Comparison of ENCODE assay signal across 16 cellular contexts in the genomic region with DNA sequence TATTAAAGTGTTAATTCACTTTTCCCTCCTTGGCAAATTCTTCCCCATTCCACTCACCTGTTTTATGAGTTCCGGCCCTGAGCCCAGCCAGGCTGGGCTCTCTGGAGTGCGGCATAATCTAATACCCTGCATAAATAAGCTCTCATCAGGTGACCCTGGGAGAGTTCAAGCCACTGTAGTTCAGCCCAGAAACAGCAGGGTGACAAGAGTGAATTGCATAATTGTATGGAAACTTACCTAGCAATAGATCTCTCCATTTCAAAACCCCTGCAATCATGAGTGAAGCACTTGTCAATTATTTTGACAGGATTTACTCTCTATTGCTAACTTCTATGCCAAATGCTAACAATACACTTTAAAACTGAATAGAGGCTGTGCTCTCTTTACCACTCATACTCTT.
DNase-seq lines count a peak whose midpoint lies in the region; TF ChIP-seq lines count a peak whose summit lies in the region.
"Had no signal": no experiment of that assay in that cellular context is flagged by ENCODE, and none has a peak within 500 bp of the region (broad histone marks: within the 10 kb centered on the region; RNA-seq: fewer than 3 reads in every experiment).

No MANE protein-coding gene starts in this region.

- H3K27ac ChIP-seq in CD4-positive, alpha-beta memory T cell (ENCODE audit: low read depth, low read length), result no peak overlapping the region
- H3K27ac ChIP-seq: KMS-11, vagina had no signal

- H3K27ac Mint-ChIP-seq in CD4-positive, alpha-beta memory T cell, result no peak overlapping the region
- H3K27ac Mint-ChIP-seq: B cell had no signal

- no peak for TF ChIP-seq RAD21 in Ishikawa (IDR thresholded peaks at IDR 0.05; ENCODE audit: low read depth)

- H3K4me3 ChIP-seq in CD4-positive, alpha-beta memory T cell (ENCODE audit: low read length in 2 of 2), result no peak overlapping the region
- H3K4me3 ChIP-seq: mucosa of descending colon, SJCRH30, vagina had no signal

- CTCF ChIA-PET in CD4-positive, alpha-beta memory T cell (lab: Charles Lee; ENCODE audit: partially characterized antibody), result interaction anchor here (1.3 to 1.7 kb wide), 3 partner anchors 65 to 213 kb away, joined by 3 to 5 read pairs (median 4); no protein-coding TSS in a partner anchor

- H3K9me3 ChIP-seq in CD4-positive, alpha-beta memory T cell (ENCODE audit: control insufficient read depth in 1 of 2, low read length in 2 of 2), result no peaks in the 10 kb centered on the region
- H3K9me3 ChIP-seq: mucosa of descending colon, SJCRH30, vagina had no signal

- no peaks in the 10 kb centered on the region for H3K27me3 Mint-ChIP-seq in CD4-positive, alpha-beta memory T cell
- H3K27me3 Mint-ChIP-seq: B cell; stimulated activated naive B cell treated with anti-CD40 and anti-IgM and Interleukin-4, amounts not matched to agents 10 μg/mL and 1 μg/mL and 100 μg/mL, for 72 hours had no signal

- H3K36me3 Mint-ChIP-seq in CD4-positive, alpha-beta memory T cell, result peaks cover 44 to 48% of the 10 kb centered on the region in 2 donors

- no peaks in the 10 kb centered on the region for H3K9me3 Mint-ChIP-seq in CD4-positive, alpha-beta memory T cell
- H3K9me3 Mint-ChIP-seq: stimulated activated naive B cell treated with anti-CD40 and anti-IgM and Interleukin-4, amounts not matched to agents 10 μg/mL and 1 μg/mL and 100 μg/mL, for 72 hours had no signal

- H3K4me1 Mint-ChIP-seq in CD4-positive, alpha-beta memory T cell, result peaks cover 11 to 44% (median 20%) of the 10 kb centered on the region in 4 donors

- peak; percentile 89 for DNase-seq in DMS53 (lab: John Stamatoyannopoulos, UW)
- peak; percentile 30 for DNase-seq in NCI-H82 (lab: John Stamatoyannopoulos, UW)
- peak; percentile 29 for DNase-seq in left kidney (ENCODE audit: low read depth, low spot score)
- no peak for DNase-seq in CD4-positive, alpha-beta memory T cell
- no peak for DNase-seq in cardiac septum (ENCODE audit: low spot score)
- DNase-seq in Ammon's horn (ENCODE audit: low spot score), result no peak
- DNase-seq: activated CD4-positive, alpha-beta T cell treated with anti-CD3 and anti-CD28 coated beads, Interleukin-2, amount 50 U/mL, for 48 hours; activated effector memory CD4-positive, alpha-beta T cell treated with anti-CD3 and anti-CD28 coated beads, Interleukin-2, amount 50 U/mL, for 16 hours; mucosa of descending colon; SJCRH30; small intestine; stimulated activated naive B cell treated with anti-CD40 and anti-IgM and Interleukin-4, amounts not matched to agents 10 μg/mL and 1 μg/mL and 100 μg/mL, for 72 hours had no signal

- no peak for TF ChIP-seq EP300 in Ishikawa (IDR thresholded peaks at IDR 0.05; ENCODE audit: borderline replicate concordance)

- H3K36me3 ChIP-seq in CD4-positive, alpha-beta memory T cell (ENCODE audit: insufficient read depth, low read length), result no peaks in the 10 kb centered on the region
- H3K36me3 ChIP-seq: vagina had no signal

- POLR2A ChIA-PET in CD4-positive, alpha-beta memory T cell (lab: Charles Lee; ENCODE audit: partially characterized antibody), result no interaction called here

- H3K4me1 ChIP-seq in CD4-positive, alpha-beta memory T cell (ENCODE audit: insufficient read depth, low read length), result peaks cover 10% of the 10 kb centered on the region

- H3K27me3 ChIP-seq in CD4-positive, alpha-beta memory T cell (ENCODE audit: insufficient read depth, low read length), result no peaks in the 10 kb centered on the region
- H3K27me3 ChIP-seq: SJCRH30, vagina had no signal

- intact Hi-C loops in CD4-positive, alpha-beta memory T cell (cut with micrococcal nuclease), result no loop called here
- intact Hi-C loops in cardiac septum (cut with DNase I), result no loop called here

- no peak overlapping the region for H3K4me3 Mint-ChIP-seq in CD4-positive, alpha-beta memory T cell
- H3K4me3 Mint-ChIP-seq: B cell; stimulated activated naive B cell treated with anti-CD40 and anti-IgM and Interleukin-4, amounts not matched to agents 10 μg/mL and 1 μg/mL and 100 μg/mL, for 72 hours had no signal

TF ChIP-seq in Ishikawa, 13 proteins besides CTCF, POLR2A, EP300 and RAD21:
- TF ChIP-seq, protein P1, sequence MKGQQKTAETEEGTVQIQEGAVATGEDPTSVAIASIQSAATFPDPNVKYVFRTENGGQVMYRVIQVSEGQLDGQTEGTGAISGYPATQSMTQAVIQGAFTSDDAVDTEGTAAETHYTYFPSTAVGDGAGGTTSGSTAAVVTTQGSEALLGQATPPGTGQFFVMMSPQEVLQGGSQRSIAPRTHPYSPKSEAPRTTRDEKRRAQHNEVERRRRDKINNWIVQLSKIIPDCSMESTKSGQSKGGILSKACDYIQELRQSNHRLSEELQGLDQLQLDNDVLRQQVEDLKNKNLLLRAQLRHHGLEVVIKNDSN (IDR thresholded peaks at IDR 0.05), result peak; percentile 54
- TF ChIP-seq, protein P2, sequence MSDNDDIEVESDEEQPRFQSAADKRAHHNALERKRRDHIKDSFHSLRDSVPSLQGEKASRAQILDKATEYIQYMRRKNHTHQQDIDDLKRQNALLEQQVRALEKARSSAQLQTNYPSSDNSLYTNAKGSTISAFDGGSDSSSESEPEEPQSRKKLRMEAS (IDR thresholded peaks at IDR 0.05), result no peak
- TF ChIP-seq CEBPB (IDR thresholded peaks at IDR 0.05), result peak; percentile 80

Comparison
In these comparisons a context has a peak if more than half of its experiments do, and no peak if none do; other contexts are left out.
1. DNase-seq: peak in DMS53 (single experiment), NCI-H82 (single experiment) and left kidney (single experiment); none in CD4-positive, alpha-beta memory T cell (0 of 5), cardiac septum (single experiment) and Ammon's horn (single experiment).